ENCODE assay signal across 1 cellular context in the genomic region with DNA sequence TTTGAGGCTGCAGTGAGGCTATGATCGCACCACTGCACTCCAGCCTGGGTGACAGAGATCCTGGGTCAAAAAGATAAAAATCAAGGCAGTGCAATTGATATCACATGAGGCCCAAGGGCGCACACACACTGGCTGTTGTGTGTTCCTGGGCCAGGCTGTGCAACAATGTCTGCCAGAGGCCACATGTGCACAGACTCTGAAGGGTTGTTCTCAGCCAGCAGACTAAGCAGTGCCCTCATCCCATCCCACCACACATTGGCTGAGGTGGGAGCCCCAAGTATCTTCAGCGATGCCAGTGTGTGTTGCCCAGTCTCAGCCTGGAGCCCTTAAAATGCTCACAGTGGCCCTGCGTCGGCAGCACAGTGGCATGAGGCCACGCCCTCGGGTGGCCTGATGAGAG.
TF ChIP-seq lines count a peak whose summit lies in the region.

No MANE protein-coding gene starts in this region.

TF ChIP-seq in GM12878, 131 proteins besides CTCF, POLR2A, EP300 and RAD21:
- no peak for TF ChIP-seq POLR2AphosphoS5 (IDR thresholded peaks at IDR 0.05; ENCODE audit: low read length)
- no peak for TF ChIP-seq ZNF24 (IDR thresholded peaks at IDR 0.05)
- TF ChIP-seq, protein P1, sequence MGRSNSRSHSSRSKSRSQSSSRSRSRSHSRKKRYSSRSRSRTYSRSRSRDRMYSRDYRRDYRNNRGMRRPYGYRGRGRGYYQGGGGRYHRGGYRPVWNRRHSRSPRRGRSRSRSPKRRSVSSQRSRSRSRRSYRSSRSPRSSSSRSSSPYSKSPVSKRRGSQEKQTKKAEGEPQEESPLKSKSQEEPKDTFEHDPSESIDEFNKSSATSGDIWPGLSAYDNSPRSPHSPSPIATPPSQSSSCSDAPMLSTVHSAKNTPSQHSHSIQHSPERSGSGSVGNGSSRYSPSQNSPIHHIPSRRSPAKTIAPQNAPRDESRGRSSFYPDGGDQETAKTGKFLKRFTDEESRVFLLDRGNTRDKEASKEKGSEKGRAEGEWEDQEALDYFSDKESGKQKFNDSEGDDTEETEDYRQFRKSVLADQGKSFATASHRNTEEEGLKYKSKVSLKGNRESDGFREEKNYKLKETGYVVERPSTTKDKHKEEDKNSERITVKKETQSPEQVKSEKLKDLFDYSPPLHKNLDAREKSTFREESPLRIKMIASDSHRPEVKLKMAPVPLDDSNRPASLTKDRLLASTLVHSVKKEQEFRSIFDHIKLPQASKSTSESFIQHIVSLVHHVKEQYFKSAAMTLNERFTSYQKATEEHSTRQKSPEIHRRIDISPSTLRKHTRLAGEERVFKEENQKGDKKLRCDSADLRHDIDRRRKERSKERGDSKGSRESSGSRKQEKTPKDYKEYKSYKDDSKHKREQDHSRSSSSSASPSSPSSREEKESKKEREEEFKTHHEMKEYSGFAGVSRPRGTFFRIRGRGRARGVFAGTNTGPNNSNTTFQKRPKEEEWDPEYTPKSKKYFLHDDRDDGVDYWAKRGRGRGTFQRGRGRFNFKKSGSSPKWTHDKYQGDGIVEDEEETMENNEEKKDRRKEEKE (IDR thresholded peaks at IDR 0.05), result no peak
- no peak for TF ChIP-seq FOS (IDR thresholded peaks at IDR 0.05; ENCODE audit: borderline replicate concordance, extremely low read depth, insufficient read length)
- TF ChIP-seq PAX8 (IDR thresholded peaks at IDR 0.05), result no peak
- no peak for TF ChIP-seq NR2F1 (conservative IDR thresholded peaks at IDR 0.05)
- TF ChIP-seq, protein P2, sequence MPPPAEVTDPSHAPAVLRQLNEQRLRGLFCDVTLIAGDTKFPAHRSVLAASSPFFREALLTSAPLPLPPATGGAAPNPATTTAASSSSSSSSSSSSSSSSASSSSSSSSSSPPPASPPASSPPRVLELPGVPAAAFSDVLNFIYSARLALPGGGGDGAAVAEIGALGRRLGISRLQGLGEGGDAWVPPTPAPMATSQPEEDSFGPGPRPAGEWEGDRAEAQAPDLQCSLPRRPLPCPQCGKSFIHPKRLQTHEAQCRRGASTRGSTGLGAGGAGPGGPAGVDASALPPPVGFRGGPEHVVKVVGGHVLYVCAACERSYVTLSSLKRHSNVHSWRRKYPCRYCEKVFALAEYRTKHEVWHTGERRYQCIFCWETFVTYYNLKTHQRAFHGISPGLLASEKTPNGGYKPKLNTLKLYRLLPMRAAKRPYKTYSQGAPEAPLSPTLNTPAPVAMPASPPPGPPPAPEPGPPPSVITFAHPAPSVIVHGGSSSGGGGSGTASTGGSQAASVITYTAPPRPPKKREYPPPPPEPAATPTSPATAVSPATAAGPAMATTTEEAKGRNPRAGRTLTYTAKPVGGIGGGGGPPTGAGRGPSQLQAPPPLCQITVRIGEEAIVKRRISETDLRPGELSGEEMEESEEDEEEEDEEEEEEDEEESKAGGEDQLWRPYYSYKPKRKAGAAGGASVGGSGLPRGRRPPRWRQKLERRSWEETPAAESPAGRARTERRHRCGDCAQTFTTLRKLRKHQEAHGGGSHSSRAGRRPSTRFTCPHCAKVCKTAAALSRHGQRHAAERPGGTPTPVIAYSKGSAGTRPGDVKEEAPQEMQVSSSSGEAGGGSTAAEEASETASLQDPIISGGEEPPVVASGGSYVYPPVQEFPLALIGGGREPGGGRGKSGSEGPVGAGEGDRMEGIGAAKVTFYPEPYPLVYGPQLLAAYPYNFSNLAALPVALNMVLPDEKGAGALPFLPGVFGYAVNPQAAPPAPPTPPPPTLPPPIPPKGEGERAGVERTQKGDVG (CRISPR knock-in tag; IDR thresholded peaks at IDR 0.05), result no peak
- no peak for TF ChIP-seq STAT3 (IDR thresholded peaks at IDR 0.05; ENCODE audit: low read depth, low read length)
- TF ChIP-seq ATF7 (IDR thresholded peaks at IDR 0.05; ENCODE audit: low read depth), result no peak
- no peak for TF ChIP-seq YBX1 (IDR thresholded peaks at IDR 0.05)
- TF ChIP-seq, protein P3, sequence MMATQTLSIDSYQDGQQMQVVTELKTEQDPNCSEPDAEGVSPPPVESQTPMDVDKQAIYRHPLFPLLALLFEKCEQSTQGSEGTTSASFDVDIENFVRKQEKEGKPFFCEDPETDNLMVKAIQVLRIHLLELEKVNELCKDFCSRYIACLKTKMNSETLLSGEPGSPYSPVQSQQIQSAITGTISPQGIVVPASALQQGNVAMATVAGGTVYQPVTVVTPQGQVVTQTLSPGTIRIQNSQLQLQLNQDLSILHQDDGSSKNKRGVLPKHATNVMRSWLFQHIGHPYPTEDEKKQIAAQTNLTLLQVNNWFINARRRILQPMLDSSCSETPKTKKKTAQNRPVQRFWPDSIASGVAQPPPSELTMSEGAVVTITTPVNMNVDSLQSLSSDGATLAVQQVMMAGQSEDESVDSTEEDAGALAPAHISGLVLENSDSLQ (IDR thresholded peaks at IDR 0.05), result no peak
- TF ChIP-seq, protein P4, sequence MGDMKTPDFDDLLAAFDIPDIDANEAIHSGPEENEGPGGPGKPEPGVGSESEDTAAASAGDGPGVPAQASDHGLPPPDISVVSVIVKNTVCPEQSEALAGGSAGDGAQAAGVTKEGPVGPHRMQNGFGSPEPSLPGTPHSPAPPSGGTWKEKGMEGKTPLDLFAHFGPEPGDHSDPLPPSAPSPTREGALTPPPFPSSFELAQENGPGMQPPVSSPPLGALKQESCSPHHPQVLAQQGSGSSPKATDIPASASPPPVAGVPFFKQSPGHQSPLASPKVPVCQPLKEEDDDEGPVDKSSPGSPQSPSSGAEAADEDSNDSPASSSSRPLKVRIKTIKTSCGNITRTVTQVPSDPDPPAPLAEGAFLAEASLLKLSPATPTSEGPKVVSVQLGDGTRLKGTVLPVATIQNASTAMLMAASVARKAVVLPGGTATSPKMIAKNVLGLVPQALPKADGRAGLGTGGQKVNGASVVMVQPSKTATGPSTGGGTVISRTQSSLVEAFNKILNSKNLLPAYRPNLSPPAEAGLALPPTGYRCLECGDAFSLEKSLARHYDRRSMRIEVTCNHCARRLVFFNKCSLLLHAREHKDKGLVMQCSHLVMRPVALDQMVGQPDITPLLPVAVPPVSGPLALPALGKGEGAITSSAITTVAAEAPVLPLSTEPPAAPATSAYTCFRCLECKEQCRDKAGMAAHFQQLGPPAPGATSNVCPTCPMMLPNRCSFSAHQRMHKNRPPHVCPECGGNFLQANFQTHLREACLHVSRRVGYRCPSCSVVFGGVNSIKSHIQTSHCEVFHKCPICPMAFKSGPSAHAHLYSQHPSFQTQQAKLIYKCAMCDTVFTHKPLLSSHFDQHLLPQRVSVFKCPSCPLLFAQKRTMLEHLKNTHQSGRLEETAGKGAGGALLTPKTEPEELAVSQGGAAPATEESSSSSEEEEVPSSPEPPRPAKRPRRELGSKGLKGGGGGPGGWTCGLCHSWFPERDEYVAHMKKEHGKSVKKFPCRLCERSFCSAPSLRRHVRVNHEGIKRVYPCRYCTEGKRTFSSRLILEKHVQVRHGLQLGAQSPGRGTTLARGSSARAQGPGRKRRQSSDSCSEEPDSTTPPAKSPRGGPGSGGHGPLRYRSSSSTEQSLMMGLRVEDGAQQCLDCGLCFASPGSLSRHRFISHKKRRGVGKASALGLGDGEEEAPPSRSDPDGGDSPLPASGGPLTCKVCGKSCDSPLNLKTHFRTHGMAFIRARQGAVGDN (IDR thresholded peaks at IDR 0.05), result no peak
- no peak for TF ChIP-seq EGR1 (IDR thresholded peaks at IDR 0.05; ENCODE audit: borderline replicate concordance in 1 of 2, low read depth in 2 of 2, low read length in 2 of 2)
- TF ChIP-seq, protein P5, sequence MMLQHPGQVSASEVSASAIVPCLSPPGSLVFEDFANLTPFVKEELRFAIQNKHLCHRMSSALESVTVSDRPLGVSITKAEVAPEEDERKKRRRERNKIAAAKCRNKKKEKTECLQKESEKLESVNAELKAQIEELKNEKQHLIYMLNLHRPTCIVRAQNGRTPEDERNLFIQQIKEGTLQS (IDR thresholded peaks at IDR 0.05; ENCODE audit: borderline replicate concordance, extremely low read depth, low read depth, low read length), result no peak
- TF ChIP-seq, protein P6, sequence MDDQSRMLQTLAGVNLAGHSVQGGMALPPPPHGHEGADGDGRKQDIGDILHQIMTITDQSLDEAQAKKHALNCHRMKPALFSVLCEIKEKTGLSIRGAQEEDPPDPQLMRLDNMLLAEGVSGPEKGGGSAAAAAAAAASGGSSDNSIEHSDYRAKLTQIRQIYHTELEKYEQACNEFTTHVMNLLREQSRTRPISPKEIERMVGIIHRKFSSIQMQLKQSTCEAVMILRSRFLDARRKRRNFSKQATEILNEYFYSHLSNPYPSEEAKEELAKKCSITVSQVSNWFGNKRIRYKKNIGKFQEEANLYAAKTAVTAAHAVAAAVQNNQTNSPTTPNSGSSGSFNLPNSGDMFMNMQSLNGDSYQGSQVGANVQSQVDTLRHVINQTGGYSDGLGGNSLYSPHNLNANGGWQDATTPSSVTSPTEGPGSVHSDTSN (IDR thresholded peaks at IDR 0.05; ENCODE audit: insufficient replicate concordance, low read depth, low read length), result no peak
TF ChIP-seq in GM12878: peak in this region for 0.
